11 cellular contexts compared by ENCODE assay signal in genomic region chr16:303760-304505, GRCh38. TPM values are rescaled to one million over a fixed set of nuclear protein-coding genes. Genes with fewer than 3 reads are reported as not detected.
A peak's percentile ranks its signal among the peaks of the same experiment; 100 is the strongest.
DNase-seq lines count a peak whose midpoint lies in the region; ATAC-seq and TF ChIP-seq lines count a peak whose summit lies in the region.
"Had no signal": no experiment of that assay in that cellular context is flagged by ENCODE, and none has a peak within 500 bp of the region (broad histone marks: within the 10 kb centered on the region; RNA-seq: fewer than 3 reads in every experiment).

No MANE protein-coding gene starts in this region.

- H3K9me3 Mint-ChIP-seq in CD14-positive monocyte = no peaks in the 10 kb centered on the region
- H3K9me3 Mint-ChIP-seq in HFFc6 = no peaks in the 10 kb centered on the region
- no peaks in the 10 kb centered on the region for H3K9me3 Mint-ChIP-seq in activated T-helper 17 cell treated with anti-CD3 and anti-CD28 coated beads, Interleukin-2, amount 50 U/mL, for 72 hours
- H3K9me3 Mint-ChIP-seq: stimulated activated effector memory CD8-positive, alpha-beta T cell treated with anti-CD3 and anti-CD28 coated beads, Interleukin-12 subunit alpha, Interleukin-12 subunit beta, amount 100 ng/mL, for 72 hours had no signal

- intact Hi-C loops in CD14-positive monocyte (cut with micrococcal nuclease) = loop anchor here in 1 of 2 donors (5.0 kb wide), 1 partner anchor 48 kb away; the partner anchor contains the start of gene AXIN1

- H3K27ac Mint-ChIP-seq in CD14-positive monocyte = peak overlapping the region in 6 of 7 donors; percentile 34 to 74 (median 55)
- H3K27ac Mint-ChIP-seq in HFFc6 = no peak overlapping the region
- peak overlapping the region; percentile 54 for H3K27ac Mint-ChIP-seq in activated T-helper 17 cell treated with anti-CD3 and anti-CD28 coated beads, Interleukin-2, amount 50 U/mL, for 72 hours
- H3K27ac Mint-ChIP-seq: stimulated activated effector memory CD8-positive, alpha-beta T cell treated with anti-CD3 and anti-CD28 coated beads, Interleukin-12 subunit alpha, Interleukin-12 subunit beta, amount 100 ng/mL, for 72 hours had no signal

- H3K4me1 Mint-ChIP-seq in CD14-positive monocyte (no peaks in the 10 kb centered on the region), HFFc6 (ENCODE audit: low read depth) (no peaks in the 10 kb centered on the region)
- no peaks in the 10 kb centered on the region for H3K4me1 Mint-ChIP-seq in activated T-helper 17 cell treated with anti-CD3 and anti-CD28 coated beads, Interleukin-2, amount 50 U/mL, for 72 hours

- H3K36me3 Mint-ChIP-seq in CD14-positive monocyte = peaks cover 58 to 93% of the 10 kb centered on the region in 2 donors
- H3K36me3 Mint-ChIP-seq in HFFc6 (ENCODE audit: low read depth) = no peaks in the 10 kb centered on the region
- H3K36me3 Mint-ChIP-seq in activated T-helper 17 cell treated with anti-CD3 and anti-CD28 coated beads, Interleukin-2, amount 50 U/mL, for 72 hours (ENCODE audit: low read depth) = peaks cover 60% of the 10 kb centered on the region

- TF ChIP-seq CTCF in CD14-positive monocyte (IDR thresholded peaks at IDR 0.05) (peak; percentile 22), HFFc6 (IDR thresholded peaks at IDR 0.05) (peak; percentile 23; the same call in 1 of the 2 replicates)

- no peak overlapping the region for H3K4me3 Mint-ChIP-seq in CD14-positive monocyte
- no peak overlapping the region for H3K4me3 Mint-ChIP-seq in HFFc6
- H3K4me3 Mint-ChIP-seq in activated T-helper 17 cell treated with anti-CD3 and anti-CD28 coated beads, Interleukin-2, amount 50 U/mL, for 72 hours = no peak overlapping the region
- H3K4me3 Mint-ChIP-seq: stimulated activated effector memory CD8-positive, alpha-beta T cell treated with anti-CD3 and anti-CD28 coated beads, Interleukin-12 subunit alpha, Interleukin-12 subunit beta, amount 100 ng/mL, for 72 hours had no signal

- DNase-seq in CD14-positive monocyte (ENCODE audit: low spot score) (no peak), HFFc6 (no peak), lung microvascular endothelial cell (ENCODE audit: low read depth in 2 of 2) (peak; percentile 19 to 29), dedifferentiated amniotic fluid mesenchymal stem cell (ENCODE audit: extremely low spot score) (no peak), DMS53 treated with DMSO at 0.1 percent for 48 hours (lab: John Stamatoyannopoulos, UW; ENCODE audit: unreplicated experiment) (no peak), EL (no peak)
- no peak for DNase-seq in activated CD4-positive, alpha-beta T cell treated with anti-CD3 and anti-CD28 coated beads, Interleukin-2, amount 50 U/mL, for 4 hours
- DNase-seq: NCI-H146 had no signal

- no peak for ATAC-seq in activated T-helper 17 cell treated with anti-CD3 and anti-CD28 coated beads, Interleukin-2, amount 50 U/mL, for 72 hours (replicated peaks)
- ATAC-seq: stimulated activated effector memory CD8-positive, alpha-beta T cell treated with anti-CD3 and anti-CD28 coated beads, Interleukin-12 subunit alpha, Interleukin-12 subunit beta, amount 100 ng/mL, for 72 hours had no signal

- H3K27me3 Mint-ChIP-seq in CD14-positive monocyte (ENCODE audit: low read depth in 3 of 3) = peaks cover 0 to 1% (median 0%) of the 10 kb centered on the region in 3 donors
- H3K27me3 Mint-ChIP-seq in HFFc6 (ENCODE audit: insufficient read depth) = no peaks in the 10 kb centered on the region; the same call in none of the 2 replicates
- no peaks in the 10 kb centered on the region for H3K27me3 Mint-ChIP-seq in activated T-helper 17 cell treated with anti-CD3 and anti-CD28 coated beads, Interleukin-2, amount 50 U/mL, for 72 hours

RNA-seq across cellular contexts. Expression of gene PDIA2, which starts 21.0 kb away (rescaled TPM):
- not detected for polyA plus RNA-seq in CD14-positive monocyte
- not detected for total RNA-seq in HFFc6 (2021; fragmentation: NEBNext Ultra II Directional; extraction: Animal tissue kit (Norgen Biotek cat#: 25700))
- total RNA-seq in activated T-helper 17 cell treated with anti-CD3 and anti-CD28 coated beads, Interleukin-2, amount 50 U/mL, for 72 hours = not detected
- total RNA-seq in lung microvascular endothelial cell = not detected in 2 replicates

RNA-seq across cellular contexts. Expression of gene ARHGDIG, which starts 23.5 kb away (rescaled TPM):
- not detected for polyA plus RNA-seq in CD14-positive monocyte
- total RNA-seq in HFFc6 (2021; fragmentation: NEBNext Ultra II Directional; extraction: Animal tissue kit (Norgen Biotek cat#: 25700)) = not detected
- total RNA-seq in activated T-helper 17 cell treated with anti-CD3 and anti-CD28 coated beads, Interleukin-2, amount 50 U/mL, for 72 hours = not detected
- under 0.01 and 0.22 TPM in 2 replicates for total RNA-seq in lung microvascular endothelial cell
- total RNA-seq: lower leg skin had no signal

RNA-seq across cellular contexts. Expression of gene RGS11, which starts 28.2 kb away (rescaled TPM):
- polyA plus RNA-seq in CD14-positive monocyte = not detected
- total RNA-seq in HFFc6 (2021; fragmentation: NEBNext Ultra II Directional; extraction: Animal tissue kit (Norgen Biotek cat#: 25700)) = 1 to 10 TPM; 1.5 to 3.5 (median 2.3) TPM
- total RNA-seq in activated T-helper 17 cell treated with anti-CD3 and anti-CD28 coated beads, Interleukin-2, amount 50 U/mL, for 72 hours = under 1 TPM in 1 of 2 donors, not detected in 1; 0.11 TPM
- 0.20 and 0.44 TPM in 2 replicates for total RNA-seq in lung microvascular endothelial cell

RNA-seq across cellular contexts. Expression of gene AXIN1, which starts 48.6 kb away (rescaled TPM):
- polyA plus RNA-seq in CD14-positive monocyte = under 1 TPM; 0.30 to 0.74 TPM
- total RNA-seq in HFFc6 (2021; fragmentation: NEBNext Ultra II Directional; extraction: Animal tissue kit (Norgen Biotek cat#: 25700)) = 10 to 100 TPM; 13.6 to 16.7 (median 14.7) TPM
- total RNA-seq in activated T-helper 17 cell treated with anti-CD3 and anti-CD28 coated beads, Interleukin-2, amount 50 U/mL, for 72 hours = 10 to 100 TPM; 16.2 to 18.4 TPM
- 10.2 and 15.9 TPM in 2 replicates for total RNA-seq in lung microvascular endothelial cell

Comparison
In these comparisons a context has a peak if more than half of its experiments do, and no peak if none do; other contexts are left out.
1. DNase-seq: peak in lung microvascular endothelial cell (2 of 2); none in CD14-positive monocyte (single experiment), HFFc6 (single experiment), dedifferentiated amniotic fluid mesenchymal stem cell (single experiment), DMS53 treated with DMSO at 0.1 percent for 48 hours (single experiment), activated CD4-positive, alpha-beta T cell treated with anti-CD3 and anti-CD28 coated beads, Interleukin-2, amount 50 U/mL, for 4 hours (0 of 2) and EL (single experiment).